ENCODE assay signal across 1 cellular context in genomic region chr12:50538178-50538577, GRCh38.
TF ChIP-seq lines count a peak whose summit lies in the region.

No MANE protein-coding gene starts in this region.

TF ChIP-seq in WTC11, 78 proteins besides CTCF, POLR2A, EP300 and RAD21 (continued from another document):
- TF ChIP-seq AR (CRISPR knock-in tag; IDR thresholded peaks at IDR 0.05) = no peak
- TF ChIP-seq PRDM15 (CRISPR knock-in tag; IDR thresholded peaks at IDR 0.05) = no peak
